Comparison of ENCODE assay signal across 25 cellular contexts in the genomic region with DNA sequence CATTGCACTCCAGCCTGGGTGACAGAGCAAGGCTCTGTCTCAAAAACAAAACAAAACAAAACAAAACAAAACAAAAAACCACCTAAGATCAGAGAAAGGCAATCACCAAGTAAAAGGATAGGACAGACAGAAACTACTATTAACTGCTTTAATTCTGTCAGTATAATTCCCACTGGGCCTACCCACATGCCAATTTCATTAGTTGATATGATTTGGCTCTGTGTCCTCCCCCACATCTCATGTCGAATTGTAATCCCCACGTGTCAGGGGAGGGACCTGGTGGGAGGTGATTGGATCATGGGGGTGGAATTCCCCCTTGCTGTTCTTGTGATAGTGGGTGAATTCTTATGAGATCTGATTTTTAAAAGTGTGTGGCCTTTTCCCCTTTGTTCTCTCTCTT. TPM values are rescaled to one million over a fixed set of nuclear protein-coding genes. Genes with fewer than 3 reads are reported as not detected.
DNase-seq lines count a peak whose midpoint lies in the region; ATAC-seq, FAIRE-seq and TF ChIP-seq lines count a peak whose summit lies in the region.
"Had no signal": no experiment of that assay in that cellular context is flagged by ENCODE, and none has a peak within 500 bp of the region (broad histone marks: within the 10 kb centered on the region; RNA-seq: fewer than 3 reads in every experiment).

No MANE protein-coding gene starts in this region.

- H3K4me3 Mint-ChIP-seq in MCF 10A (ENCODE audit: unreplicated experiment) (no peak overlapping the region), glutamatergic neuron (ENCODE audit: unreplicated experiment) (no peak overlapping the region)
- H3K4me3 Mint-ChIP-seq: activated CD8-positive, alpha-beta memory T cell treated with anti-CD3 and anti-CD28 coated beads, Interleukin-2, amount 10 ng/mL, durations not matched to agents 7 days and 5 days; CD4-positive, alpha-beta T cell; naive B cell; T-helper 1 cell treated with Interleukin-12 subunit alpha and Interleukin-12 subunit beta and Interleukin-4 antibody, amounts not matched to agents 30 μg/mL and 1 μg/mL, for 36 hours had no signal

- no peaks in the 10 kb centered on the region for H3K27me3 Mint-ChIP-seq in MCF 10A (ENCODE audit: insufficient read depth, unreplicated experiment)
- peaks cover 2% of the 10 kb centered on the region for H3K27me3 Mint-ChIP-seq in glutamatergic neuron (ENCODE audit: unreplicated experiment)
- H3K27me3 Mint-ChIP-seq: activated CD8-positive, alpha-beta memory T cell treated with anti-CD3 and anti-CD28 coated beads, Interleukin-2, amount 10 ng/mL, durations not matched to agents 7 days and 5 days; CD4-positive, alpha-beta T cell; naive B cell had no signal

- no peaks in the 10 kb centered on the region for H3K9me3 ChIP-seq in breast epithelium
- no peaks in the 10 kb centered on the region; the same call in 1 of the 2 replicates for H3K9me3 ChIP-seq in K562 (replicated peaks; ENCODE audit: control insufficient read depth, insufficient read depth, low read depth, low read length)
- H3K9me3 ChIP-seq in transverse colon: no peaks in the 10 kb centered on the region
- H3K9me3 ChIP-seq: gastroesophageal sphincter, psoas muscle had no signal

- no peak for DNase-seq in breast epithelium (ENCODE audit: low spot score in 2 of 2)
- DNase-seq in MCF 10A (ENCODE audit: unreplicated experiment): no peak
- DNase-seq in K562 (ENCODE audit: extremely low read depth in 1 of 4, low spot score in 3 of 4): no peak
- DNase-seq in kidney tubule cell (ENCODE audit: low spot score): peak; percentile 35
- no peak for DNase-seq in activated CD8-positive, alpha-beta memory T cell treated with anti-CD3 and anti-CD28 coated beads for 24 hours
- no peak for DNase-seq in transverse colon
- no peak for DNase-seq in SHP77 treated with DMSO at 0.1 percent for 48 hours (lab: John Stamatoyannopoulos, UW)
- DNase-seq in glutamatergic neuron: no peak
- DNase-seq: activated CD4-positive, CD25-positive, alpha-beta regulatory T cell; activated CD8-positive, alpha-beta memory T cell treated with anti-CD3 and anti-CD28 coated beads, Interleukin-2, amount 10 ng/mL, durations not matched to agents 7 days and 5 days; activated effector memory CD4-positive, alpha-beta T cell treated with Interleukin-2 at 50 U/mL for 16 hours; amniotic stem cell; CD4-positive, alpha-beta T cell; MV-4-11; naive B cell; NCI-H187 treated with DMSO at 0.1 percent for 48 hours; NCI-H510A; psoas muscle; SHP77; stimulated activated CD4-positive, alpha-beta T cell treated with anti-CD3 and anti-CD28 coated beads, Interleukin-12 subunit alpha, Interleukin-12 subunit beta, amount 100 ng/mL, for 4 hours; stimulated activated naive CD4-positive, alpha-beta T cell; trophoblast cell had no signal

- TF ChIP-seq RAD21 in K562 (CRISPR knock-in tag; conservative IDR thresholded peaks at IDR 0.05 in 1 of 2, IDR thresholded peaks at IDR 0.05 in 1 of 2): no peak

- no peaks in the 10 kb centered on the region for H3K4me1 Mint-ChIP-seq in MCF 10A (ENCODE audit: insufficient read depth, unreplicated experiment)
- H3K4me1 Mint-ChIP-seq in glutamatergic neuron (ENCODE audit: low read depth, unreplicated experiment): no peaks in the 10 kb centered on the region

- in situ Hi-C loops in K562 (cut with MboI): no loop called here
- in situ Hi-C loops in transverse colon (cut with MboI; ENCODE audit: low pct_ligation_motif_present in 1 of 4, low pct_unique_long_range_greater_than_20kb in 1 of 4, low sequenced_read_pairs in 3 of 4): no loop called here

- TF ChIP-seq POLR2A in breast epithelium (IDR thresholded peaks at IDR 0.05) (no peak), K562 (conservative IDR thresholded peaks at IDR 0.05) (no peak), transverse colon (IDR thresholded peaks at IDR 0.05) (no peak)

- CTCF ChIA-PET in MCF 10A (lab: Yijun Ruan, JAX): no interaction called here
- CTCF ChIA-PET in K562 (lab: Yijun Ruan, JAX; ENCODE audit: low intra/inter-chr PET ratio): no interaction called here

- intact Hi-C loops in breast epithelium (cut with DNase I; ENCODE audit: low total_unique reads) (no loop called here), MCF 10A (cut with micrococcal nuclease) (no loop called here), K562 (cut with micrococcal nuclease) (no loop called here), transverse colon (cut with DNase I; ENCODE audit: low total_unique reads) (no loop called here)

- H3K36me3 Mint-ChIP-seq in MCF 10A (ENCODE audit: insufficient read depth, unreplicated experiment) (no peaks in the 10 kb centered on the region), glutamatergic neuron (ENCODE audit: unreplicated experiment) (peaks cover 1% of the 10 kb centered on the region)
- H3K36me3 Mint-ChIP-seq: naive B cell had no signal

- no peaks in the 10 kb centered on the region for H4K20me1 ChIP-seq in K562 (replicated peaks; ENCODE audit: control insufficient read depth, insufficient read depth, low read length)

- no peak overlapping the region for H2AFZ ChIP-seq in K562 (ENCODE audit: low read depth, low read length)

- H3K9me3 Mint-ChIP-seq in MCF 10A (ENCODE audit: unreplicated experiment) (peaks cover 5% of the 10 kb centered on the region), glutamatergic neuron (ENCODE audit: unreplicated experiment) (peaks cover 2% of the 10 kb centered on the region)
- H3K9me3 Mint-ChIP-seq: CD4-positive, alpha-beta T cell; naive B cell had no signal

- ATAC-seq in K562: no peak
- ATAC-seq: activated CD8-positive, alpha-beta memory T cell treated with anti-CD3 and anti-CD28 coated beads, Interleukin-2, amount 10 ng/mL, durations not matched to agents 7 days and 5 days; gastroesophageal sphincter; psoas muscle had no signal

- H3K27ac Mint-ChIP-seq in MCF 10A (ENCODE audit: low read depth, unreplicated experiment) (no peak overlapping the region), glutamatergic neuron (ENCODE audit: unreplicated experiment) (no peak overlapping the region)
- H3K27ac Mint-ChIP-seq: activated CD8-positive, alpha-beta memory T cell treated with anti-CD3 and anti-CD28 coated beads, Interleukin-2, amount 10 ng/mL, durations not matched to agents 7 days and 5 days; CD4-positive, alpha-beta T cell; T-helper 1 cell treated with Interleukin-12 subunit alpha and Interleukin-12 subunit beta and Interleukin-4 antibody, amounts not matched to agents 30 μg/mL and 1 μg/mL, for 36 hours had no signal

- BruUV-seq in MCF 10A (replicated peaks; lab: Mats Ljungman, UMichigan) (no TSS peak), K562 (replicated peaks; lab: Mats Ljungman, UMichigan) (no TSS peak)

- no peaks in the 10 kb centered on the region for H3K79me2 ChIP-seq in K562 (ENCODE audit: control insufficient read depth, insufficient read depth, low read length)

- H3K36me3 ChIP-seq in breast epithelium: no peaks in the 10 kb centered on the region
- H3K36me3 ChIP-seq in K562 (ENCODE audit: control insufficient read depth, insufficient read depth, low read length): no peaks in the 10 kb centered on the region
- H3K36me3 ChIP-seq in transverse colon: no peaks in the 10 kb centered on the region
- H3K36me3 ChIP-seq: gastroesophageal sphincter had no signal

- H3K4me2 ChIP-seq in K562 (ENCODE audit: insufficient read depth, low read length): no peak overlapping the region

- H3K4me3 ChIP-seq in breast epithelium (no peak overlapping the region), K562 (no peak overlapping the region), transverse colon (no peak overlapping the region)
- H3K4me3 ChIP-seq: gastroesophageal sphincter, psoas muscle had no signal

- H3K4me1 ChIP-seq in breast epithelium: no peaks in the 10 kb centered on the region
- peaks cover 4 to 30% of the 10 kb centered on the region in 2 experiments; a peak in 4 of 5 replicates for H3K4me1 ChIP-seq in K562 (replicated peaks in 1 of 2; ENCODE audit: control insufficient read depth in 2 of 2, insufficient read depth in 2 of 2, low read length in 2 of 2)
- peaks cover 2 to 26% (median 4%) of the 10 kb centered on the region in 4 donors for H3K4me1 ChIP-seq in transverse colon
- H3K4me1 ChIP-seq: psoas muscle had no signal

- H3K9ac ChIP-seq in K562 (ENCODE audit: insufficient read depth in 1 of 2, low read depth in 2 of 2, low read length in 2 of 2): no peak overlapping the region

- no peaks in the 10 kb centered on the region for H3K27me3 ChIP-seq in breast epithelium
- no peaks in the 10 kb centered on the region for H3K27me3 ChIP-seq in K562 (ENCODE audit: control insufficient read depth in 2 of 2, insufficient read depth in 2 of 2, low read length in 2 of 2)
- no peaks in the 10 kb centered on the region for H3K27me3 ChIP-seq in transverse colon
- H3K27me3 ChIP-seq: gastroesophageal sphincter had no signal

- 0% methylated on average over 2 of the region's 2 CpGs for WGBS in K562 (ENCODE audit: insufficient coverage, low coverage, missing lambda C conversion rate)
- WGBS in transverse colon (ENCODE audit: low coverage in 1 of 2), 2 donors: 65 to 88% methylated on average over 2 of the region's 2 CpGs

- TF ChIP-seq EP300 in K562 (IDR thresholded peaks at IDR 0.05; ENCODE audit: low read length): no peak
- TF ChIP-seq EP300 in transverse colon (IDR thresholded peaks at IDR 0.05; ENCODE audit: low read depth): no peak

- POLR2A ChIA-PET in MCF 10A (lab: Yijun Ruan, JAX) (no interaction called here), K562 (lab: Yijun Ruan, JAX) (no interaction called here)

- H3K27ac ChIP-seq in breast epithelium: peak overlapping the region; percentile 13 to 25
- H3K27ac ChIP-seq in K562 (ENCODE audit: extremely low read depth, low read depth, low read length): no peak overlapping the region
- no peak overlapping the region for H3K27ac ChIP-seq in transverse colon
- H3K27ac ChIP-seq: psoas muscle had no signal

- no peak for FAIRE-seq in K562 (lab: Jason Lieb, UNC)
- FAIRE-seq: colon had no signal

- TF ChIP-seq CTCF in breast epithelium (IDR thresholded peaks at IDR 0.05) (no peak), MCF 10A (IDR thresholded peaks at IDR 0.05; ENCODE audit: unreplicated experiment) (no peak), K562 (IDR thresholded peaks at IDR 0.05 in 2 of 3, conservative IDR thresholded peaks at IDR 0.05 in 1 of 3; ENCODE audit: insufficient read depth in 2 of 3, low read depth in 1 of 3, low read length in 3 of 3) (no peak), transverse colon (IDR thresholded peaks at IDR 0.05) (no peak), glutamatergic neuron (IDR thresholded peaks at IDR 0.05; ENCODE audit: partially characterized antibody, unreplicated experiment) (no peak)

- no peaks in the 10 kb centered on the region for H3K9me1 ChIP-seq in K562 (ENCODE audit: control insufficient read depth, insufficient read depth, low read length)

RNA-seq across cellular contexts. Expression of gene CAPZB, which starts 27.2 kb away (rescaled TPM):
- 100 to 1,000 TPM; 112 to 114 (median 113) TPM for total RNA-seq in breast epithelium
- total RNA-seq in MCF 10A (2022): 252 and 259 TPM in 2 replicates
- 58.6 and 64.0 TPM in 2 replicates for total RNA-seq in K562 (2011; cell fraction: chromatin; rRNA removed; ENCODE audit: low replicate concordance)
- total RNA-seq in K562 (2011; cell fraction: nucleolus; rRNA removed): 43.2 and 43.8 TPM in 2 replicates
- total RNA-seq in K562 (2011; cell fraction: nucleoplasm; rRNA removed): 40.0 and 41.2 TPM in 2 replicates
- 57.6 and 83.6 TPM in 2 replicates for total RNA-seq in K562 (2014; rRNA removed)
- total RNA-seq in K562 (2014; rRNA removed; fragmentation: Illumina TruSeq; extraction: Trizol): 131 and 133 TPM in 2 replicates
- total RNA-seq in K562 (2015; rRNA removed; fragmentation: Illumina TruSeq; extraction: Trizol): 147 and 148 TPM in 2 replicates
- total RNA-seq in K562 (2021): 237 and 241 TPM in 2 replicates
- 119 and 122 TPM in 2 replicates for polyA plus RNA-seq in K562 (2011; rRNA removed)
- polyA plus RNA-seq in K562 (2011; cell fraction: cytosol; rRNA removed): 110 and 143 TPM in 2 replicates
- polyA plus RNA-seq in K562 (2011; cell fraction: nucleus; rRNA removed): 38.1 and 62.3 TPM in 2 replicates
- polyA plus RNA-seq in K562 (2012): 277 and 310 TPM in 2 replicates
- 259 and 297 TPM in 2 replicates for polyA plus RNA-seq in K562 (2014; fragmentation: Illumina TruSeq; extraction: Trizol)
- polyA plus RNA-seq in K562 (2014; fragmentation: Nextera tagmentation; extraction: Ambion mirVana): 100 to 1,000 TPM in 1 of 2 experiments, 10 to 100 TPM in 1; 70.0 to 115 TPM
- polyA plus RNA-seq in K562 (2014; rRNA removed): 125 and 134 TPM in 2 replicates
- 103 TPM in 2 replicates for polyA minus RNA-seq in K562 (2011; rRNA and poly(A)+ RNA removed)
- 60.0 and 82.1 TPM in 2 replicates for polyA minus RNA-seq in K562 (2011; cell fraction: cytosol; rRNA and poly(A)+ RNA removed)
- polyA minus RNA-seq in K562 (2011; cell fraction: nucleus; rRNA and poly(A)+ RNA removed): 10.9 and 20.8 TPM in 2 replicates
- total RNA-seq in transverse colon: 100 to 1,000 TPM; 127 to 404 (median 136) TPM
- total RNA-seq in glutamatergic neuron (ENCODE audit: unreplicated experiment): 326 TPM

Comparison
In these comparisons a context has a peak if more than half of its experiments do, and no peak if none do; other contexts are left out.
1. H3K27ac ChIP-seq: peak in breast epithelium (2 of 2); none in K562 (single experiment) and transverse colon (0 of 4).